ENCODE assay signal across 8 cellular contexts in the genomic region with DNA sequence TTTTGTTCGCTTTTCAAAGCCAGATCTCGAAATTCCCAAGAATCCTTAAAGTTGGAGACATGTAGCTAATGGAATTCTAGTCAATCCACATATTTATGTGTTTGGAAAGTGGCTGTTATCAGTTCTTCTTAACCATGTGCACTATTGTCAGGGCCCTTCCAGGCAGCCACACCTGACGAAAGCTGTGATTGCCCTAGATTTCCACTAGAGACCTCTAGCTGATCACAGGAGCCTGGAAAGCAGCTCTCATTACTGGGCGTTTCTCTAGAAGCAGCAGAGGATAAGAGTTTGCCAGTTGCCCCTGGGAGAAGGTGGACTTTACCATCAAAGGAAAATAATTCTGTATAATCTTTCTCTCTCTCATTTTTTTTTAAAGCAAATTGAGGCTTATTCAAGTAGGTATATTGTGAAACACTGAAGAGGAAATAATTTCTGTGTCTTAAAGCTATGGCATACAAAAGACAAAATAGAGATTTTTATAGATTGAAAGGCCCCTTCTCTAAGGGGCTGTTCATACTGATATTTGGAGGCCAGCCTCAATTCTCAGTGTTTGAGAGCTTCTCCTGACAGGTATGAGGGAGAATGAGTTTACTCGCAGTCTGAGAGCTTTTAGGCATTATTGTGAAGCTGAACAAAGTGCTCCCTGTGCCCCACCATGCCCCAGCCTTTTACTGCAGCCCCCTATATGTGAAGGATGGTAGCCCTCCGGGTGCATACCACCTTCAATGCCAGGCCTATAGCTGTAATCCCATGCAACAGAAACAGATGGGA.
A peak's percentile ranks its signal among the peaks of the same experiment; 100 is the strongest.
DNase-seq lines count a peak whose midpoint lies in the region; ATAC-seq and TF ChIP-seq lines count a peak whose summit lies in the region.

No MANE protein-coding gene starts in this region.

- peak; percentile 76 for TF ChIP-seq CTCF in psoas muscle (IDR thresholded peaks at IDR 0.05)

- no peaks in the 10 kb centered on the region for H3K4me1 ChIP-seq in psoas muscle

- H3K36me3 ChIP-seq in psoas muscle (ENCODE audit: insufficient read depth in 1 of 2, low read depth in 1 of 2): no peaks in the 10 kb centered on the region

- WGBS in psoas muscle, 3 donors: 37 to 45% (median 40%) methylated on average over 6 of the region's 6 CpGs

- no peaks in the 10 kb centered on the region for H3K9me3 ChIP-seq in psoas muscle

- H3K27me3 ChIP-seq in psoas muscle (ENCODE audit: insufficient read depth in 3 of 3, low read length in 2 of 3): no peaks in the 10 kb centered on the region

- intact Hi-C loops in psoas muscle (cut with DNase I): loop anchor here (2.0 to 10.0 kb wide), 6 partner anchors 103 to 591 kb away; a partner anchor contains a TSS

- H3K27ac ChIP-seq in psoas muscle: no peak overlapping the region

- ATAC-seq in psoas muscle (peak; percentile 72 to 93 (median 84)), HG03520 (IDR thresholded peaks at IDR 0.05; ENCODE audit: unreplicated experiment) (no peak), GM21619 (IDR thresholded peaks at IDR 0.05; ENCODE audit: unreplicated experiment) (no peak), GM18861 (IDR thresholded peaks at IDR 0.05; ENCODE audit: unreplicated experiment) (no peak)

- peak; percentile 62 for DNase-seq in D341Med (ENCODE audit: low spot score)
- peak; percentile 15 for DNase-seq in HuH-7 (ENCODE audit: low spot score)
- peak; percentile 36 to 75 for DNase-seq in SW 1271 (lab: John Stamatoyannopoulos, UW)
- peak; percentile 83 for DNase-seq in glomerular visceral epithelial cell (ENCODE audit: extremely low spot score)
- DNase-seq in psoas muscle: no peak

- no peak overlapping the region for H3K4me3 ChIP-seq in psoas muscle

Comparison
In these comparisons a context has a peak if more than half of its experiments do, and no peak if none do; other contexts are left out.
1. DNase-seq: peak in D341Med (single experiment), HuH-7 (single experiment), SW 1271 (2 of 2) and glomerular visceral epithelial cell (single experiment); none in psoas muscle (0 of 2).
2. ATAC-seq: peak in psoas muscle (4 of 4); none in HG03520 (single experiment), GM21619 (single experiment) and GM18861 (single experiment).